ENCODE assay signal across 8 cellular contexts in genomic region chr9:129489838-129490582, GRCh38.
DNase-seq lines count a peak whose midpoint lies in the region; ATAC-seq and TF ChIP-seq lines count a peak whose summit lies in the region.

No MANE protein-coding gene starts in this region.

- H3K4me3 ChIP-seq in choroid plexus epithelial cell (ENCODE audit: low read depth, low read length) (peak overlapping the region; percentile 34), mucosa of rectum (ENCODE audit: low read length in 2 of 2) (peak overlapping the region; percentile 68 to 75), testis (peak overlapping the region; percentile 51 to 65)

- intact Hi-C loops in testis (cut with DNase I; ENCODE audit: low total_unique reads), result loop anchor here (10.0 kb wide), 3 partner anchors 115 to 345 kb away; partner anchors contain the start of gene IER5L

- H3K36me3 ChIP-seq in mucosa of rectum (ENCODE audit: control insufficient read depth in 2 of 2, insufficient read depth in 2 of 2, low read length in 2 of 2) (peaks cover 0 to 3% of the 10 kb centered on the region in 2 donors), testis (ENCODE audit: low read depth, missing control alignments) (no peaks in the 10 kb centered on the region)

- TF ChIP-seq CTCF in C4-2B (conservative IDR thresholded peaks at IDR 0.05) (no peak), VCaP (conservative IDR thresholded peaks at IDR 0.05) (no peak), choroid plexus epithelial cell (conservative IDR thresholded peaks at IDR 0.05; ENCODE audit: low read depth, low read length) (no peak), testis (IDR thresholded peaks at IDR 0.05) (no peak)

- 55 to 56% methylated on average over 15 of the region's 15 CpGs for WGBS in testis, 2 donors

- no peak for TF ChIP-seq POLR2A in testis (IDR thresholded peaks at IDR 0.05)

- peaks cover 37 to 51% of the 10 kb centered on the region in 2 donors for H3K4me1 ChIP-seq in mucosa of rectum (ENCODE audit: control insufficient read depth in 2 of 2, insufficient read depth in 2 of 2, low read length in 2 of 2)
- peaks cover 66% of the 10 kb centered on the region for H3K4me1 ChIP-seq in testis

- H3K27ac ChIP-seq in C4-2B (peak overlapping the region; percentile 99), VCaP (peak overlapping the region; percentile 100), mucosa of rectum (ENCODE audit: low read depth in 2 of 2, low read length in 2 of 2) (peak overlapping the region; percentile 92 to 95), testis (peak overlapping the region; percentile 97 to 98)

- ATAC-seq in HG03039 (IDR thresholded peaks at IDR 0.05; ENCODE audit: unreplicated experiment), result no peak

- peak; percentile 44 for DNase-seq in choroid plexus epithelial cell (ENCODE audit: low read depth)
- DNase-seq in testis, result no peak
- DNase-seq in COR-L47 (lab: John Stamatoyannopoulos, UW), result no peak
- DNase-seq in AG08395 (ENCODE audit: low spot score), result no peak

- H3K27me3 ChIP-seq in mucosa of rectum (ENCODE audit: control insufficient read depth in 2 of 2, insufficient read depth in 2 of 2, low read length in 2 of 2) (no peaks in the 10 kb centered on the region), testis (no peaks in the 10 kb centered on the region)

- peak overlapping the region; percentile 75 to 96 for H3K9ac ChIP-seq in mucosa of rectum (ENCODE audit: low read depth in 1 of 2, low read length in 2 of 2)

- H3K9me3 ChIP-seq in mucosa of rectum (ENCODE audit: control insufficient read depth in 2 of 2, low read length in 2 of 2) (no peaks in the 10 kb centered on the region), testis (no peaks in the 10 kb centered on the region)
